12 cellular contexts compared by ENCODE assay signal in genomic region chr9:91150273-91151013, GRCh38.
DNase-seq lines count a peak whose midpoint lies in the region; ATAC-seq and TF ChIP-seq lines count a peak whose summit lies in the region.
"Had no signal": no experiment of that assay in that cellular context is flagged by ENCODE, and none has a peak within 500 bp of the region (broad histone marks: within the 10 kb centered on the region; RNA-seq: fewer than 3 reads in every experiment).

No MANE protein-coding gene starts in this region.

- H3K36me3 ChIP-seq in IMR-90 (ENCODE audit: control insufficient read depth, insufficient read depth, low read length) = no peaks in the 10 kb centered on the region

- intact Hi-C loops in CD4-positive, alpha-beta T cell (cut with DNase I, micrococcal nuclease) = loop anchor here in 1 of 2 experiments (1.0 to 5.0 kb wide), 3 partner anchors 43 to 103 kb away; no protein-coding TSS in a partner anchor
- intact Hi-C loops in IMR-90 (cut with micrococcal nuclease) = no loop called here

- no peak overlapping the region for H3K4me2 ChIP-seq in IMR-90 (ENCODE audit: low read depth, low read length)

- peak overlapping the region in 1 of 2 experiments; percentile 2; a peak in 1 of 4 replicates for H4K8ac ChIP-seq in IMR-90 (ENCODE audit: low read depth in 2 of 2, low read length in 2 of 2)

- no peak for TF ChIP-seq POLR2A in IMR-90 (IDR thresholded peaks at IDR 0.05; ENCODE audit: low read depth, low read length)

- H2AK5ac ChIP-seq in IMR-90 (ENCODE audit: low read depth, low read length) = no peak overlapping the region

- CTCF ChIA-PET in CD4-positive, alpha-beta T cell (lab: Charles Lee) = interaction anchor here (0.6 kb wide), 1 partner anchor 41 kb away, joined by 3 read pairs; no protein-coding TSS in a partner anchor
- CTCF ChIA-PET in IMR-90 (lab: Yijun Ruan, JAX) (no interaction called here), HEK293T (lab: Yijun Ruan, JAX) (no interaction called here)

- H3K23ac ChIP-seq in IMR-90 (ENCODE audit: low read depth, low read length) = no peak overlapping the region

- no peaks in the 10 kb centered on the region for H3K36me3 Mint-ChIP-seq in CD4-positive, alpha-beta T cell (ENCODE audit: low read depth)
- H3K36me3 Mint-ChIP-seq in activated naive CD8-positive, alpha-beta T cell = peaks cover 8% of the 10 kb centered on the region
- H3K36me3 Mint-ChIP-seq in osteocyte (ENCODE audit: unreplicated experiment) = peaks cover 2% of the 10 kb centered on the region

- H3K9me3 ChIP-seq in CD4-positive, alpha-beta T cell (ENCODE audit: control insufficient read depth, low read length) = no peaks in the 10 kb centered on the region
- H3K9me3 ChIP-seq in IMR-90 (ENCODE audit: control insufficient read depth, insufficient read depth, low read length) = peaks cover 9% of the 10 kb centered on the region
- H3K9me3 ChIP-seq: psoas muscle had no signal

- no peak overlapping the region for H3K14ac ChIP-seq in IMR-90 (replicated peaks; ENCODE audit: low read depth, low read length)

- no peak for TF ChIP-seq CTCF in CD4-positive, alpha-beta T cell (IDR thresholded peaks at IDR 0.05)
- no peak for TF ChIP-seq CTCF in IMR-90 (conservative IDR thresholded peaks at IDR 0.05; ENCODE audit: low read depth, low read length)
- no peak for TF ChIP-seq CTCF in osteocyte (IDR thresholded peaks at IDR 0.05)

- dilution Hi-C loops in IMR-90 (cut with HindIII; ENCODE audit: low sequenced_read_pairs, unreplicated experiment) = no loop called here

- H3K4me3 ChIP-seq in IMR-90 (ENCODE audit: insufficient read depth, low read depth, low read length) = no peak overlapping the region
- H3K4me3 ChIP-seq: psoas muscle had no signal

- H3K18ac ChIP-seq in IMR-90 (ENCODE audit: low read depth, low read length) = no peak overlapping the region

- no peak overlapping the region for H2BK120ac ChIP-seq in IMR-90 (ENCODE audit: low read depth, low read length)

- peak overlapping the region; percentile 54; the same call in 1 of the 2 replicates for H2BK20ac ChIP-seq in IMR-90 (ENCODE audit: low read depth, low read length)

- no TSS peak for BruUV-seq in IMR-90 (replicated peaks; lab: Mats Ljungman, UMichigan)

- no peaks in the 10 kb centered on the region for H3K27me3 ChIP-seq in CD4-positive, alpha-beta T cell (ENCODE audit: control insufficient read depth, insufficient read depth, low read length)
- no peaks in the 10 kb centered on the region for H3K27me3 ChIP-seq in IMR-90 (ENCODE audit: control insufficient read depth, insufficient read depth, low read length)

- no peak overlapping the region for H3K9ac ChIP-seq in IMR-90 (ENCODE audit: low read depth, low read length)

- H4K5ac ChIP-seq in IMR-90 (ENCODE audit: low read depth, low read length) = peak overlapping the region; percentile 26; the same call in 1 of the 2 replicates

- H2AFZ ChIP-seq in IMR-90 (replicated peaks; ENCODE audit: low read length, poor library complexity) = no peak overlapping the region

- H3K79me1 ChIP-seq in IMR-90 (ENCODE audit: low read depth in 1 of 2, low read length in 2 of 2) = no peaks in the 10 kb centered on the region

- POLR2A ChIA-PET in CD4-positive, alpha-beta T cell (lab: Charles Lee) = interaction anchor here (0.6 to 1.4 kb wide), 7 partner anchors 11 to 1539 kb away, joined by 3 to 4 read pairs (median 3); no protein-coding TSS in a partner anchor
- POLR2A ChIA-PET in IMR-90 (lab: Charles Lee; ENCODE audit: unreplicated experiment) = no interaction called here
- POLR2A ChIA-PET in HEK293T (lab: Yijun Ruan, JAX) = no interaction called here

- peaks cover 56% of the 10 kb centered on the region for H3K4me1 Mint-ChIP-seq in CD4-positive, alpha-beta T cell (ENCODE audit: low read depth)
- H3K4me1 Mint-ChIP-seq in activated naive CD8-positive, alpha-beta T cell (ENCODE audit: low read depth) = peaks cover 69% of the 10 kb centered on the region
- H3K4me1 Mint-ChIP-seq in osteocyte (ENCODE audit: unreplicated experiment) = peaks cover 27% of the 10 kb centered on the region

- peak overlapping the region; percentile 7 for H3K4me3 Mint-ChIP-seq in CD4-positive, alpha-beta T cell
- H3K4me3 Mint-ChIP-seq in activated naive CD8-positive, alpha-beta T cell = peak overlapping the region; percentile 46
- H3K4me3 Mint-ChIP-seq in osteocyte (ENCODE audit: unreplicated experiment) = no peak overlapping the region

- 100% methylated on average over 1 of the region's 3 CpGs; no CpG with 5 or more reads in 1 of the 2 experiments for WGBS in IMR-90 (ENCODE audit: extremely low coverage in 2 of 2, insufficient read length in 1 of 2), 2 experiments

- H3K4ac ChIP-seq in IMR-90 (ENCODE audit: low read depth, low read length) = no peak overlapping the region

- no peak overlapping the region for H3K27ac ChIP-seq in CD4-positive, alpha-beta T cell (ENCODE audit: low read depth, low read length)
- H3K27ac ChIP-seq in IMR-90 (ENCODE audit: insufficient read depth, low read length) = no peak overlapping the region
- H3K27ac ChIP-seq: psoas muscle had no signal

- H3K27me3 Mint-ChIP-seq in CD4-positive, alpha-beta T cell = no peaks in the 10 kb centered on the region
- no peaks in the 10 kb centered on the region for H3K27me3 Mint-ChIP-seq in activated naive CD8-positive, alpha-beta T cell
- H3K27me3 Mint-ChIP-seq in osteocyte (ENCODE audit: unreplicated experiment) = no peaks in the 10 kb centered on the region

- no peak overlapping the region for H2AK9ac ChIP-seq in IMR-90 (replicated peaks; ENCODE audit: low read depth, low read length, poor library complexity)

- H3K9me1 ChIP-seq in IMR-90 (ENCODE audit: insufficient read depth, low read length) = no peaks in the 10 kb centered on the region

- peaks cover 2% of the 10 kb centered on the region; the same call in 1 of the 2 replicates for H3K4me1 ChIP-seq in IMR-90 (ENCODE audit: control insufficient read depth, insufficient read depth, low read length)
- H3K4me1 ChIP-seq: psoas muscle had no signal

- no peaks in the 10 kb centered on the region for H4K20me1 ChIP-seq in IMR-90 (ENCODE audit: insufficient read depth, low read length)

- in situ Hi-C loops in IMR-90 (cut with MboI; ENCODE audit: low sequenced_read_pairs) = no loop called here

- H3K9me3 Mint-ChIP-seq in CD4-positive, alpha-beta T cell = no peaks in the 10 kb centered on the region
- H3K9me3 Mint-ChIP-seq in activated naive CD8-positive, alpha-beta T cell (ENCODE audit: low read depth) = peaks cover 1% of the 10 kb centered on the region
- peaks cover 9% of the 10 kb centered on the region for H3K9me3 Mint-ChIP-seq in osteocyte (ENCODE audit: unreplicated experiment)

- no peak for TF ChIP-seq RAD21 in IMR-90 (IDR thresholded peaks at IDR 0.05; ENCODE audit: low read length)

- H3K27ac Mint-ChIP-seq in CD4-positive, alpha-beta T cell = peak overlapping the region; percentile 43
- peak overlapping the region; percentile 97 for H3K27ac Mint-ChIP-seq in activated naive CD8-positive, alpha-beta T cell
- H3K27ac Mint-ChIP-seq in osteocyte (ENCODE audit: unreplicated experiment) = peak overlapping the region; percentile 67

- H2BK5ac ChIP-seq in IMR-90 (ENCODE audit: low read depth, low read length, poor library complexity, severe bottlenecking) = peak overlapping the region; percentile 43

- H3K56ac ChIP-seq in IMR-90 (ENCODE audit: extremely low read depth, insufficient read depth, low read length) = no peak overlapping the region

- 0 out of 2 replicates have a peak overlapping the region, but pooled peaks have one; percentile 32 for H4K91ac ChIP-seq in IMR-90 (ENCODE audit: insufficient read depth, low read depth, low read length)

- DNase-seq in CD4-positive, alpha-beta T cell = no peak
- no peak for DNase-seq in IMR-90
- no peak for DNase-seq in osteocyte (ENCODE audit: extremely low spot score, unreplicated experiment)
- DNase-seq in cerebellum (ENCODE audit: low spot score) = no peak
- no peak for DNase-seq in HEK293T (ENCODE audit: extremely low spot score)
- DNase-seq: activated CD4-positive, alpha-beta T cell treated with anti-CD3 and anti-CD28 coated beads, Interleukin-2, amount 50 U/mL, for 1 hour; amniotic stem cell; psoas muscle; stimulated activated CD4-positive, alpha-beta T cell treated with anti-CD3 and anti-CD28 coated beads, Interleukin-2, amount 100 ng/mL, for 48 hours had no signal

- no peak for ATAC-seq in CD4-positive, alpha-beta T cell (ENCODE audit: poor library complexity)
- no peak for ATAC-seq in IMR-90 (ENCODE audit: low read depth)
- ATAC-seq in HG03571 (IDR thresholded peaks at IDR 0.05; ENCODE audit: unreplicated experiment) = no peak
- ATAC-seq in HG03469 (IDR thresholded peaks at IDR 0.05; ENCODE audit: unreplicated experiment) = no peak
- ATAC-seq: psoas muscle had no signal

- H2BK15ac ChIP-seq in IMR-90 (ENCODE audit: low read depth, low read length) = peak overlapping the region; percentile 65; the same call in 2 of the 3 replicates

TF ChIP-seq in IMR-90, 13 proteins besides CTCF, POLR2A, EP300 and RAD21 (continues in another document):
- TF ChIP-seq FOS (IDR thresholded peaks at IDR 0.05; ENCODE audit: low read depth, low read length) = no peak
- TF ChIP-seq MAFK (IDR thresholded peaks at IDR 0.05; ENCODE audit: low read depth, low read length) = no peak
- no peak for TF ChIP-seq BHLHE40 (IDR thresholded peaks at IDR 0.05; ENCODE audit: low read depth, low read length)
- TF ChIP-seq USF2 (IDR thresholded peaks at IDR 0.05; ENCODE audit: low read depth, low read length) = no peak
- no peak for TF ChIP-seq MXI1 (IDR thresholded peaks at IDR 0.05; ENCODE audit: borderline replicate concordance, low read depth, low read length)

TF ChIP-seq in HEK293T, 16 proteins besides CTCF, POLR2A, EP300 and RAD21:
- TF ChIP-seq LEF1 (IDR thresholded peaks at IDR 0.05; ENCODE audit: borderline replicate concordance) (no peak), FOXA1 (IDR thresholded peaks at IDR 0.05) (no peak), CTBP1 (IDR thresholded peaks at IDR 0.05; ENCODE audit: borderline replicate concordance) (no peak)

Comparison
In these comparisons a context has a peak if more than half of its experiments do, and no peak if none do; other contexts are left out.
1. H3K27ac Mint-ChIP-seq: peak in every context shown above with its lines; median percentile 97 in activated naive CD8-positive, alpha-beta T cell; 67 in osteocyte; 43 in CD4-positive, alpha-beta T cell.